Comparison of ENCODE assay signal across 8 cellular contexts in genomic region chr15:89087066-89087829, GRCh38. TPM values are rescaled to one million over a fixed set of nuclear protein-coding genes. Genes with fewer than 3 reads are reported as not detected.
DNase-seq lines count a peak whose midpoint lies in the region; ATAC-seq and TF ChIP-seq lines count a peak whose summit lies in the region.

No MANE protein-coding gene starts in this region.

- no peaks in the 10 kb centered on the region for H3K36me3 ChIP-seq in mucosa of rectum (ENCODE audit: control insufficient read depth in 2 of 2, insufficient read depth in 2 of 2, low read length in 2 of 2)
- H3K36me3 ChIP-seq in aorta (ENCODE audit: control insufficient read depth in 1 of 2, insufficient read depth in 2 of 2, low read length in 1 of 2), result no peaks in the 10 kb centered on the region

- ATAC-seq in Right ventricle myocardium superior (ENCODE audit: poor library complexity) (peak; percentile 21), left cardiac atrium (no peak), aorta (ENCODE audit: low FRiP score) (no peak), HG02610 (IDR thresholded peaks at IDR 0.05; ENCODE audit: unreplicated experiment) (no peak)

- H3K4me1 ChIP-seq in mucosa of rectum (ENCODE audit: control insufficient read depth in 2 of 2, insufficient read depth in 2 of 2, low read length in 2 of 2), result peaks cover 9 to 29% of the 10 kb centered on the region in 2 donors
- H3K4me1 ChIP-seq in aorta (ENCODE audit: control insufficient read depth in 1 of 2, insufficient read depth in 2 of 2, low read length in 2 of 2), result peaks cover 0 to 3% of the 10 kb centered on the region in 2 donors

- H3K9ac ChIP-seq in mucosa of rectum (ENCODE audit: low read depth in 1 of 2, low read length in 2 of 2), result peak overlapping the region; percentile 79 to 82

- H3K4me3 ChIP-seq in dorsolateral prefrontal cortex (peak overlapping the region; percentile 36 to 100 (median 94)), mucosa of rectum (ENCODE audit: low read length in 2 of 2) (peak overlapping the region; percentile 74 to 86), aorta (ENCODE audit: low read length in 2 of 2) (no peak overlapping the region)

- intact Hi-C loops in Right ventricle myocardium superior (cut with DNase I), result loop anchor here (5.0 kb wide), 1 partner anchor 245 kb away; the partner anchor contains the start of gene POLG
- intact Hi-C loops in left cardiac atrium (cut with DNase I), result loop anchor here in 1 of 2 donors (5.0 kb wide), 1 partner anchor 50 kb away; no protein-coding TSS in a partner anchor
- intact Hi-C loops in dorsolateral prefrontal cortex (cut with DNase I), result no loop called here
- intact Hi-C loops in aorta (cut with DNase I), result loop anchor here (5.0 to 10.0 kb wide), 2 partner anchors 65 to 88 kb away; no protein-coding TSS in a partner anchor

- DNase-seq in Right ventricle myocardium superior, result peak; percentile 39
- DNase-seq in left cardiac atrium, result no peak
- no peak for DNase-seq in dorsolateral prefrontal cortex
- no peak for DNase-seq in aorta
- no peak for DNase-seq in HPDE6-E6E7 (ENCODE audit: extremely low spot score)
- DNase-seq in activated CD4-positive, alpha-beta T cell treated with anti-CD3 and anti-CD28 coated beads, Interleukin-2, amount 50 U/mL, for 48 hours, result no peak

- 58 to 64% methylated on average over 13 of the region's 13 CpGs for WGBS in aorta, 2 donors

- H3K27ac ChIP-seq in dorsolateral prefrontal cortex (peak overlapping the region in 58 of 59 donors; percentile 42 to 97 (median 91)), mucosa of rectum (ENCODE audit: low read depth in 2 of 2, low read length in 2 of 2) (peak overlapping the region; percentile 84 to 85), aorta (ENCODE audit: low read depth in 1 of 2, low read length in 2 of 2) (peak overlapping the region; percentile 36 to 75)

- no peak for TF ChIP-seq CTCF in dorsolateral prefrontal cortex (IDR thresholded peaks at IDR 0.05 in 54 of 56, conservative IDR thresholded peaks at IDR 0.05 in 2 of 56; ENCODE audit: low read depth in 1 of 56, partially characterized antibody in 56 of 56)

- H3K27me3 ChIP-seq in dorsolateral prefrontal cortex (no peaks in the 10 kb centered on the region), mucosa of rectum (ENCODE audit: control insufficient read depth in 2 of 2, insufficient read depth in 2 of 2, low read length in 2 of 2) (no peaks in the 10 kb centered on the region), aorta (ENCODE audit: control insufficient read depth in 1 of 2, insufficient read depth in 2 of 2, low read length in 1 of 2) (no peaks in the 10 kb centered on the region)

- H3K9me3 ChIP-seq in mucosa of rectum (ENCODE audit: control insufficient read depth in 2 of 2, low read length in 2 of 2) (no peaks in the 10 kb centered on the region), aorta (ENCODE audit: control insufficient read depth, low read length) (no peaks in the 10 kb centered on the region)

RNA-seq across cellular contexts. Expression of gene ABHD2, which starts 1.0 kb away (rescaled TPM):
- total RNA-seq in Right ventricle myocardium superior, result 59.4 TPM
- 100 to 1,000 TPM in 1 of 2 donors, 10 to 100 TPM in 1; 91.6 to 208 TPM for total RNA-seq in left cardiac atrium
- total RNA-seq in dorsolateral prefrontal cortex, result 100 to 1,000 TPM in 119 of 120 experiments, 10 to 100 TPM in 1; 89.8 to 236 (median 169) TPM
- 100 to 1,000 TPM; 135 to 221 TPM for total RNA-seq in aorta
- polyA plus RNA-seq in aorta, result 10 to 100 TPM in 1 of 2 donors, 1 to 10 TPM in 1; 9.1 to 29.9 TPM

Comparison
In these comparisons a context has a peak if more than half of its experiments do, and no peak if none do; other contexts are left out.
1. H3K4me3 ChIP-seq: peak in dorsolateral prefrontal cortex (59 of 59) and mucosa of rectum (2 of 2); none in aorta (0 of 2).
2. intact Hi-C loops: an anchor here in Right ventricle myocardium superior (5.0 kb wide) and aorta (5.0 to 10.0 kb wide); none called in dorsolateral prefrontal cortex.
3. Peak in every context shown above with its lines, with median percentiles within 50 percentile points of each other: H3K27ac ChIP-seq.